19 cellular contexts compared by ENCODE assay signal in genomic region chr2:95258271-95258670, GRCh38. TPM values are rescaled to one million over a fixed set of nuclear protein-coding genes. Genes with fewer than 3 reads are reported as not detected.
"Had no signal": no experiment of that assay in that cellular context is flagged by ENCODE, and none has a peak within 500 bp of the region (broad histone marks: within the 10 kb centered on the region; RNA-seq: fewer than 3 reads in every experiment).

No MANE protein-coding gene starts in this region.

- H3K9me3 ChIP-seq: colonic mucosa, gastrocnemius medialis had no signal

- H3K4me1 ChIP-seq: colonic mucosa, gastrocnemius medialis, sigmoid colon, stomach, transverse colon had no signal

- H3K36me3 ChIP-seq: colonic mucosa, gastrocnemius medialis, sigmoid colon, thoracic aorta, transverse colon had no signal

- DNase-seq: caudate nucleus; colonic mucosa; effector CD8-positive, alpha-beta T cell; gastrocnemius medialis; kidney glomerular epithelial cell; naive thymus-derived CD4-positive, alpha-beta T cell; nephron progenitor cell; sigmoid colon; stimulated activated CD4-positive, alpha-beta T cell treated with anti-CD3 and anti-CD28 coated beads, Interleukin-2, amount 100 ng/mL, for 24 hours; stimulated activated CD4-positive, alpha-beta T cell treated with anti-CD3 and anti-CD28 coated beads, Interleukin-4, amount 100 ng/mL, for 4 hours; stimulated activated naive CD4-positive, alpha-beta T cell; substantia nigra; transverse colon had no signal

- H3K4me3 ChIP-seq: colonic mucosa, gastrocnemius medialis, sigmoid colon, skin epidermis, stomach, thoracic aorta, transverse colon had no signal

- H3K27ac ChIP-seq: colonic mucosa, gastrocnemius medialis, sigmoid colon, skin epidermis, stomach, thoracic aorta, transverse colon had no signal

- H3K27ac Mint-ChIP-seq: naive thymus-derived CD4-positive, alpha-beta T cell; nephron progenitor cell had no signal

- H3K4me3 Mint-ChIP-seq: naive thymus-derived CD4-positive, alpha-beta T cell; nephron progenitor cell had no signal

- ATAC-seq: esophagus mucosa; gastrocnemius medialis; naive thymus-derived CD4-positive, alpha-beta T cell had no signal

- H3K27me3 ChIP-seq: colonic mucosa, gastrocnemius medialis, sigmoid colon, stomach, transverse colon had no signal

RNA-seq across cellular contexts. Expression of gene PROM2, which starts 16.0 kb away (rescaled TPM):
- polyA plus RNA-seq: naive thymus-derived CD4-positive, alpha-beta T cell had no signal

RNA-seq across cellular contexts. Expression of gene KCNIP3, which starts 38.9 kb away (rescaled TPM):
- total RNA-seq: lung microvascular endothelial cell, mononuclear cell had no signal
- polyA plus RNA-seq: naive thymus-derived CD4-positive, alpha-beta T cell had no signal
